ENCODE assay signal across 8 cellular contexts in genomic region chr20:35742741-35743523, GRCh38. TPM values are rescaled to one million over a fixed set of nuclear protein-coding genes. Genes with fewer than 3 reads are reported as not detected.
DNase-seq lines count a peak whose midpoint lies in the region; ATAC-seq, FAIRE-seq and TF ChIP-seq lines count a peak whose summit lies in the region.

No MANE protein-coding gene starts in this region.

- H3K9me3 ChIP-seq in BLaER1 treated with 17β-estradiol and CSF1 and Interleukin-3, amounts not matched to agents 10 nM and 100 nM (replicated peaks in 1 of 11): no peaks in the 10 kb centered on the region
- no peaks in the 10 kb centered on the region for H3K9me3 ChIP-seq in GM23248 (ENCODE audit: low read depth)
- H3K9me3 ChIP-seq in kidney (ENCODE audit: control insufficient read depth in 1 of 2, low read length in 2 of 2): no peaks in the 10 kb centered on the region
- no peaks in the 10 kb centered on the region for H3K9me3 ChIP-seq in subcutaneous abdominal adipose tissue (ENCODE audit: control insufficient read depth in 5 of 5, low read length in 5 of 5)

- peak overlapping the region; percentile 57 to 94 (median 69) for H3K4me3 ChIP-seq in BLaER1 treated with 17β-estradiol and CSF1 and Interleukin-3, amounts not matched to agents 10 nM and 100 nM
- H3K4me3 ChIP-seq in GM23248: peak overlapping the region; percentile 76
- H3K4me3 ChIP-seq in astrocyte of the spinal cord (ENCODE audit: low read depth, low read length): peak overlapping the region; percentile 74
- H3K4me3 ChIP-seq in kidney (ENCODE audit: low read length in 2 of 2): peak overlapping the region; percentile 91 to 95
- peak overlapping the region; percentile 63 to 97 (median 90) for H3K4me3 ChIP-seq in subcutaneous abdominal adipose tissue (ENCODE audit: low read depth in 1 of 5, low read length in 5 of 5)

- ATAC-seq in GM21619 (IDR thresholded peaks at IDR 0.05; ENCODE audit: unreplicated experiment): no peak

- no peaks in the 10 kb centered on the region for H3K9me2 ChIP-seq in GM23248 (ENCODE audit: insufficient read depth)

- H3K79me2 ChIP-seq in GM23248 (ENCODE audit: insufficient read depth): peaks cover 53% of the 10 kb centered on the region

- H2AFZ ChIP-seq in GM23248: peak overlapping the region; percentile 62

- peak overlapping the region; percentile 84 to 98 (median 89) for H3K4me2 ChIP-seq in BLaER1 treated with 17β-estradiol and CSF1 and Interleukin-3, amounts not matched to agents 10 nM and 100 nM
- peak overlapping the region; percentile 97 for H3K4me2 ChIP-seq in GM23248 (ENCODE audit: unreplicated experiment)

- H3F3A ChIP-seq in GM23248 (ENCODE audit: insufficient read depth): peaks cover 41% of the 10 kb centered on the region

- no peak for FAIRE-seq in kidney (lab: Jason Lieb, UNC)

- intact Hi-C loops in kidney (cut with DNase I): no loop called here

- H3K9ac ChIP-seq in BLaER1 treated with 17β-estradiol and CSF1 and Interleukin-3, amounts not matched to agents 10 nM and 100 nM: peak overlapping the region; percentile 97 to 100 (median 100)
- H3K9ac ChIP-seq in GM23248: peak overlapping the region; percentile 99
- H3K9ac ChIP-seq in kidney (ENCODE audit: low read length in 2 of 2): peak overlapping the region; percentile 99
- H3K9ac ChIP-seq in subcutaneous abdominal adipose tissue (ENCODE audit: low read length in 5 of 5): peak overlapping the region; percentile 81 to 99 (median 99)

- H3K36me3 ChIP-seq in BLaER1 treated with 17β-estradiol and CSF1 and Interleukin-3, amounts not matched to agents 10 nM and 100 nM: peaks cover 28 to 33% (median 31%) of the 10 kb centered on the region in 11 experiments
- H3K36me3 ChIP-seq in GM23248 (ENCODE audit: low read depth) (peaks cover 28% of the 10 kb centered on the region), kidney (ENCODE audit: control insufficient read depth in 1 of 2, insufficient read depth in 2 of 2, low read length in 2 of 2) (peaks cover 15 to 27% of the 10 kb centered on the region in 2 donors), subcutaneous abdominal adipose tissue (ENCODE audit: control insufficient read depth in 5 of 5, insufficient read depth in 5 of 5, low read length in 5 of 5) (peaks cover 20 to 27% (median 21%) of the 10 kb centered on the region in 5 donors)

- TF ChIP-seq CTCF in astrocyte of the spinal cord (IDR thresholded peaks at IDR 0.05; ENCODE audit: low read depth, low read length) (no peak), kidney (IDR thresholded peaks at IDR 0.05; ENCODE audit: borderline replicate concordance, extremely low read depth, insufficient read depth) (no peak)

- DNase-seq in GM23248 (peak; percentile 34), NOMO-1 treated with DMSO at 0.1 percent for 48 hours (lab: John Stamatoyannopoulos, UW; ENCODE audit: unreplicated experiment) (peak; percentile 85), astrocyte of the spinal cord (ENCODE audit: low read depth, low spot score) (peak; percentile 53), kidney (no peak), NCI-H226 (no peak)

- H4K20me1 ChIP-seq in BLaER1 treated with 17β-estradiol and CSF1 and Interleukin-3, amounts not matched to agents 10 nM and 100 nM: peaks cover 33 to 36% (median 35%) of the 10 kb centered on the region in 11 experiments
- peaks cover 23% of the 10 kb centered on the region for H4K20me1 ChIP-seq in GM23248 (ENCODE audit: insufficient read depth)

- in situ Hi-C loops in GM23248 (cut with MboI): no loop called here
- in situ Hi-C loops in astrocyte of the spinal cord (cut with HindIII; ENCODE audit: low sequenced_read_pairs): no loop called here

- no peaks in the 10 kb centered on the region for H3K27me3 ChIP-seq in BLaER1 treated with 17β-estradiol and CSF1 and Interleukin-3, amounts not matched to agents 10 nM and 100 nM
- no peaks in the 10 kb centered on the region for H3K27me3 ChIP-seq in GM23248 (replicated peaks; ENCODE audit: insufficient read depth)
- H3K27me3 ChIP-seq in subcutaneous abdominal adipose tissue (ENCODE audit: control insufficient read depth in 5 of 5, insufficient read depth in 4 of 5, low read length in 5 of 5): no peaks in the 10 kb centered on the region

- peaks cover 37 to 47% (median 40%) of the 10 kb centered on the region in 10 experiments for H3K4me1 ChIP-seq in BLaER1 treated with 17β-estradiol and CSF1 and Interleukin-3, amounts not matched to agents 10 nM and 100 nM
- H3K4me1 ChIP-seq in GM23248 (ENCODE audit: insufficient read depth) (peaks cover 38% of the 10 kb centered on the region), kidney (ENCODE audit: control insufficient read depth in 1 of 2, insufficient read depth in 1 of 2, low read depth in 1 of 2, low read length in 2 of 2) (peaks cover 6 to 22% of the 10 kb centered on the region in 2 donors), subcutaneous abdominal adipose tissue (ENCODE audit: control insufficient read depth in 5 of 5, insufficient read depth in 5 of 5, low read length in 5 of 5) (peaks cover 0 to 41% (median 38%) of the 10 kb centered on the region in 5 donors)

- WGBS in GM23248 (ENCODE audit: low coverage in 1 of 2, low lambda C conversion rate in 2 of 2, missing lambda C conversion rate in 2 of 2), 2 experiments: 4 to 5% methylated on average over 8 of the region's 8 CpGs

- peak overlapping the region; percentile 98 to 100 (median 100) for H3K27ac ChIP-seq in BLaER1 treated with 17β-estradiol and CSF1 and Interleukin-3, amounts not matched to agents 10 nM and 100 nM
- peak overlapping the region; percentile 88 for H3K27ac ChIP-seq in GM23248
- peak overlapping the region; percentile 99 for H3K27ac ChIP-seq in kidney (ENCODE audit: low read depth in 2 of 2, low read length in 2 of 2)
- peak overlapping the region; percentile 100 for H3K27ac ChIP-seq in subcutaneous abdominal adipose tissue (ENCODE audit: low read depth, low read length)

RNA-seq across cellular contexts. Expression of gene RBM39, which starts 0.9 kb away (rescaled TPM):
- total RNA-seq in GM23248 (2014; rRNA removed; shearing (Covaris generic)): 247 and 390 TPM in 2 replicates
- polyA plus RNA-seq in GM23248 (2016; fragmentation: Nextera tagmentation; extraction: Ambion mirVana): 227 and 270 TPM in 2 replicates
- 304 TPM for total RNA-seq in kidney
- polyA plus RNA-seq in kidney (ENCODE audit: insufficient read depth, low read depth, low replicate concordance): 148 TPM

RNA-seq across cellular contexts. Expression of gene PHF20, which starts 28.9 kb away (rescaled TPM):
- total RNA-seq in GM23248 (2014; rRNA removed; shearing (Covaris generic)): 23.3 and 25.0 TPM in 2 replicates
- polyA plus RNA-seq in GM23248 (2016; fragmentation: Nextera tagmentation; extraction: Ambion mirVana) (35.4 and 37.4 TPM in 2 replicates), kidney (ENCODE audit: insufficient read depth, low read depth, low replicate concordance) (12.3 TPM)
- 48.4 TPM for total RNA-seq in kidney

RNA-seq across cellular contexts. Expression of gene ROMO1, which starts 43.7 kb away (rescaled TPM):
- total RNA-seq in GM23248 (2014; rRNA removed; shearing (Covaris generic)): 148 and 311 TPM in 2 replicates
- polyA plus RNA-seq in GM23248 (2016; fragmentation: Nextera tagmentation; extraction: Ambion mirVana) (525 and 543 TPM in 2 replicates), kidney (ENCODE audit: insufficient read depth, low read depth, low replicate concordance) (408 TPM)
- 141 TPM for total RNA-seq in kidney

RNA-seq across cellular contexts. Expression of gene NFS1, which starts 43.8 kb away (rescaled TPM):
- total RNA-seq in GM23248 (2014; rRNA removed; shearing (Covaris generic)): 35.8 and 56.9 TPM in 2 replicates
- polyA plus RNA-seq in GM23248 (2016; fragmentation: Nextera tagmentation; extraction: Ambion mirVana): 31.5 and 33.3 TPM in 2 replicates
- 31.5 TPM for total RNA-seq in kidney
- polyA plus RNA-seq in kidney (ENCODE audit: insufficient read depth, low read depth, low replicate concordance): 71.2 TPM

Comparison
In these comparisons a context has a peak if more than half of its experiments do, and no peak if none do; other contexts are left out.
1. DNase-seq: peak in GM23248 (single experiment), NOMO-1 treated with DMSO at 0.1 percent for 48 hours (single experiment) and astrocyte of the spinal cord (single experiment); none in kidney (single experiment) and NCI-H226 (single experiment).
2. Peak in every context shown above with its lines, with median percentiles within 50 percentile points of each other: H3K27ac ChIP-seq, H3K4me3 ChIP-seq and H3K9ac ChIP-seq.